Comparison of ENCODE assay signal across 2 cellular contexts in genomic region chr6:3260296-3260695, GRCh38.
TF ChIP-seq lines count a peak whose summit lies in the region.

No MANE protein-coding gene starts in this region.

TF ChIP-seq in SK-N-SH, 30 proteins besides CTCF, POLR2A, EP300 and RAD21 (continued from another document):
- no peak for TF ChIP-seq REST (IDR thresholded peaks at IDR 0.05; ENCODE audit: low read depth, low read length)
- no peak for TF ChIP-seq NFIC (IDR thresholded peaks at IDR 0.05; ENCODE audit: borderline replicate concordance)
- no peak for TF ChIP-seq TEAD4 (IDR thresholded peaks at IDR 0.05; ENCODE audit: borderline replicate concordance, insufficient read depth)
- TF ChIP-seq IRF3 (IDR thresholded peaks at IDR 0.05; ENCODE audit: low read depth, low read length): no peak
- no peak for TF ChIP-seq RFX5 (IDR thresholded peaks at IDR 0.05; ENCODE audit: low read length)
- TF ChIP-seq USF1 (IDR thresholded peaks at IDR 0.05; ENCODE audit: borderline replicate concordance, low read depth): no peak
- TF ChIP-seq SIN3A (IDR thresholded peaks at IDR 0.05; ENCODE audit: borderline replicate concordance, low read depth, low read length): no peak
- TF ChIP-seq EZH2phosphoT487 (IDR thresholded peaks at IDR 0.05; ENCODE audit: borderline replicate concordance, low read depth): no peak
- TF ChIP-seq SMC3 (IDR thresholded peaks at IDR 0.05; ENCODE audit: low read depth, low read length): no peak
- no peak for TF ChIP-seq RCOR1 (IDR thresholded peaks at IDR 0.05; ENCODE audit: low read length)

TF ChIP-seq in SK-N-SH treated with all-trans-retinoic acid at 6 μM for 48 hours, 23 proteins besides CTCF, POLR2A, EP300 and RAD21 (continued from another document):
- no peak for TF ChIP-seq PATZ1 (CRISPR knock-in tag; IDR thresholded peaks at IDR 0.05; ENCODE audit: borderline replicate concordance)
